In the genomic region with DNA sequence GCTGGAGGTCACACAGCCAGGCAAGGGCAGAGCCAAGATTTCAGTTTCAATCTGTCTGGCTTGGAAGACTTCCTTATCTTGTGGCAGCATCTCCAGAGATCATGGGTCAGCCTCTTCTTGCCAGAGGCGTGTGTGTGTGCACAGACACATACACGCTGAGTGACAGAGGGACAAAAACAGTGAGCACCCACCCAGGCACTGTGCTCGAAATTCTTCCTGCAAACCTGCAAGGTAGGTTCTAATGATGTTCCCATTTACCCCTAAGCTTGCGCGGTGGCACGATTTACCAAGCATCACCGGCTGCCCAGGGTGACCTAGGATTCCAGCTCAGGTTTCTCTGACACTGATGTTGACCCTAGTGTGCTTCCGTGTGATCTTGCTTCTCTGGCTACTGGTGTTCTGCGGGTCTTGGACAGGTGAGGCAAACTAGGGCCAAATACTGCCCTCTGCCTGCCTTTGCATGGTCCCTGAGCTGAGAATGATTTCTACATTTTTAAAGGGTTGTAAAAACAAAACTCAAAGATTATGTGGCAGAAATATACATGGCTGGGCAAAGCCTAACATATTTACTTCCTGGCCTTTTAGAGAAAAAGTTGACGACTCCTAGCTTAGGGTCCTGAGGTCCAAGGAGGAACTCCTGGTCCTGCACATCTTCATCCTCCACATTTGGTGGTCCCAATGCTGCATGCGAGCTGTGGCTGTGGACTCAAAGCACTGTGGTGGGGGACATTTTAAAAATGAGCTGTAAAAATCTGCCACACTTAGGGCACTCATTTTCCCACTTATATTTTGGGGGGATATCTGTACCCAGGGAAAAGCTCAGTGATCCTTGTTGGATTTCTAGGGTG, we compare ENCODE assay signal across 8 cellular contexts.
DNase-seq lines count a peak whose midpoint lies in the region; ATAC-seq and TF ChIP-seq lines count a peak whose summit lies in the region.

No MANE protein-coding gene starts in this region.

- intact Hi-C loops in A673 (cut with micrococcal nuclease; ENCODE audit: unreplicated experiment) = loop anchor here (5.0 kb wide), 1 partner anchor 255 kb away; no protein-coding TSS in a partner anchor

- peaks cover 2% of the 10 kb centered on the region for H3K36me3 Mint-ChIP-seq in activated CD8-positive, alpha-beta memory T cell treated with anti-CD3 and anti-CD28 coated beads, Interleukin-2, amount 10 ng/mL, durations not matched to agents 7 days and 5 days
- no peaks in the 10 kb centered on the region for H3K36me3 Mint-ChIP-seq in stimulated activated memory B cell treated with anti-CD40 and anti-IgM and Interleukin-4, amounts not matched to agents 10 μg/mL and 1 μg/mL and 100 μg/mL, for 72 hours

- H3K27me3 Mint-ChIP-seq in activated CD8-positive, alpha-beta memory T cell treated with anti-CD3 and anti-CD28 coated beads, Interleukin-2, amount 10 ng/mL, durations not matched to agents 7 days and 5 days = peaks cover 22% of the 10 kb centered on the region
- no peaks in the 10 kb centered on the region for H3K27me3 Mint-ChIP-seq in stimulated activated memory B cell treated with anti-CD40 and anti-IgM and Interleukin-4, amounts not matched to agents 10 μg/mL and 1 μg/mL and 100 μg/mL, for 72 hours

- POLR2A ChIA-PET in A673 (lab: Charles Lee; ENCODE audit: low non-redundant PET) = no interaction called here

- CTCF ChIA-PET in A673 (lab: Charles Lee) = no interaction called here
- CTCF ChIA-PET in activated CD8-positive, alpha-beta memory T cell treated with anti-CD3 and anti-CD28 coated beads, Interleukin-2, amount 10 ng/mL, durations not matched to agents 7 days and 5 days (lab: Charles Lee) = interaction anchor here (0.6 to 1.6 kb wide), 9 partner anchors 12 to 900 kb away, joined by 3 to 7 read pairs (median 4); no protein-coding TSS in a partner anchor

- no peak for TF ChIP-seq CTCF in A673 (conservative IDR thresholded peaks at IDR 0.05; ENCODE audit: low read depth, low read length)

- H3K4me1 ChIP-seq in A673 (ENCODE audit: insufficient read depth, low read length, poor library complexity, severe bottlenecking) (peaks cover 7% of the 10 kb centered on the region), HAP-1 (peaks cover 5% of the 10 kb centered on the region; the same call in 1 of the 2 replicates), iPS-20b (ENCODE audit: insufficient read depth, low read length) (peaks cover 12% of the 10 kb centered on the region)

- no peaks in the 10 kb centered on the region for H3K36me3 ChIP-seq in A673 (ENCODE audit: insufficient read depth, low read length, poor library complexity, severe bottlenecking)
- no peaks in the 10 kb centered on the region for H3K36me3 ChIP-seq in HAP-1 (replicated peaks)
- H3K36me3 ChIP-seq in iPS-20b (ENCODE audit: insufficient read depth, low read depth, low read length) = no peaks in the 10 kb centered on the region

- peak overlapping the region; percentile 87 for H3K4me3 Mint-ChIP-seq in activated CD8-positive, alpha-beta memory T cell treated with anti-CD3 and anti-CD28 coated beads, Interleukin-2, amount 10 ng/mL, durations not matched to agents 7 days and 5 days
- peak overlapping the region; percentile 83 for H3K4me3 Mint-ChIP-seq in stimulated activated memory B cell treated with anti-CD40 and anti-IgM and Interleukin-4, amounts not matched to agents 10 μg/mL and 1 μg/mL and 100 μg/mL, for 72 hours

- in situ Hi-C loops in HAP-1 (cut with MboI; ENCODE audit: low sequenced_read_pairs) = loop anchor here (10.0 kb wide), 1 partner anchor 257 kb away; no protein-coding TSS in a partner anchor

- no peak overlapping the region for H3K27ac ChIP-seq in A673 (ENCODE audit: low read depth, low read length, poor library complexity, severe bottlenecking)
- H3K27ac ChIP-seq in iPS-20b (ENCODE audit: low read length) = no peak overlapping the region

- DNase-seq in A673 (ENCODE audit: low spot score) = no peak
- no peak for DNase-seq in HAP-1 (ENCODE audit: low spot score in 2 of 2)
- peak; percentile 40 for DNase-seq in activated CD8-positive, alpha-beta memory T cell treated with anti-CD3 and anti-CD28 coated beads, Interleukin-2, amount 10 ng/mL, durations not matched to agents 7 days and 5 days
- DNase-seq in activated CD4-positive, CD25-positive, alpha-beta regulatory T cell (lab: John Stamatoyannopoulos, UW) = no peak
- no peak for DNase-seq in NAMALWA (ENCODE audit: low spot score)

- H3K27me3 ChIP-seq in A673 (replicated peaks; ENCODE audit: insufficient read depth, low read depth, low read length, poor library complexity) (peaks cover 7% of the 10 kb centered on the region), HAP-1 (ENCODE audit: low read depth) (0 out of 2 replicates have a peak, but pooled peaks cover 4% of the 10 kb centered on the region), iPS-20b (ENCODE audit: insufficient read depth, low read length) (no peaks in the 10 kb centered on the region)

- peaks cover 21% of the 10 kb centered on the region for H3K4me1 Mint-ChIP-seq in activated CD8-positive, alpha-beta memory T cell treated with anti-CD3 and anti-CD28 coated beads, Interleukin-2, amount 10 ng/mL, durations not matched to agents 7 days and 5 days
- H3K4me1 Mint-ChIP-seq in stimulated activated memory B cell treated with anti-CD40 and anti-IgM and Interleukin-4, amounts not matched to agents 10 μg/mL and 1 μg/mL and 100 μg/mL, for 72 hours = peaks cover 41% of the 10 kb centered on the region

- BruUV-seq in A673 (replicated peaks; lab: Mats Ljungman, UMichigan) = no TSS peak

- ATAC-seq in activated CD8-positive, alpha-beta memory T cell treated with anti-CD3 and anti-CD28 coated beads, Interleukin-2, amount 10 ng/mL, durations not matched to agents 7 days and 5 days = no peak
- no peak for ATAC-seq in stimulated activated memory B cell treated with anti-CD40 and anti-IgM and Interleukin-4, amounts not matched to agents 10 μg/mL and 1 μg/mL and 100 μg/mL, for 72 hours
- ATAC-seq in GM19023 (IDR thresholded peaks at IDR 0.05; ENCODE audit: unreplicated experiment) = no peak

- H3K4me3 ChIP-seq in A673 (ENCODE audit: low read depth, low read length, poor library complexity, severe bottlenecking) (peak overlapping the region; percentile 55), HAP-1 (peak overlapping the region; percentile 39), iPS-20b (ENCODE audit: low read length) (peak overlapping the region; percentile 72)

- peak overlapping the region; percentile 75; the same call in 1 of the 2 replicates for H3K9ac ChIP-seq in iPS-20b (ENCODE audit: low read depth, low read length)

- peaks cover 3% of the 10 kb centered on the region for H3K9me3 Mint-ChIP-seq in activated CD8-positive, alpha-beta memory T cell treated with anti-CD3 and anti-CD28 coated beads, Interleukin-2, amount 10 ng/mL, durations not matched to agents 7 days and 5 days (ENCODE audit: low read depth)
- H3K9me3 Mint-ChIP-seq in stimulated activated memory B cell treated with anti-CD40 and anti-IgM and Interleukin-4, amounts not matched to agents 10 μg/mL and 1 μg/mL and 100 μg/mL, for 72 hours = no peaks in the 10 kb centered on the region

- H3K27ac Mint-ChIP-seq in activated CD8-positive, alpha-beta memory T cell treated with anti-CD3 and anti-CD28 coated beads, Interleukin-2, amount 10 ng/mL, durations not matched to agents 7 days and 5 days = peak overlapping the region; percentile 94
- peak overlapping the region; percentile 86 for H3K27ac Mint-ChIP-seq in stimulated activated memory B cell treated with anti-CD40 and anti-IgM and Interleukin-4, amounts not matched to agents 10 μg/mL and 1 μg/mL and 100 μg/mL, for 72 hours

- H3K9me3 ChIP-seq in A673 (ENCODE audit: low read depth, low read length, poor library complexity, severe bottlenecking) = no peaks in the 10 kb centered on the region
- H3K9me3 ChIP-seq in HAP-1 = no peaks in the 10 kb centered on the region
- H3K9me3 ChIP-seq in iPS-20b (ENCODE audit: insufficient read depth, low read depth, low read length) = no peaks in the 10 kb centered on the region
